Comparison of ENCODE assay signal across 11 cellular contexts in the genomic region with DNA sequence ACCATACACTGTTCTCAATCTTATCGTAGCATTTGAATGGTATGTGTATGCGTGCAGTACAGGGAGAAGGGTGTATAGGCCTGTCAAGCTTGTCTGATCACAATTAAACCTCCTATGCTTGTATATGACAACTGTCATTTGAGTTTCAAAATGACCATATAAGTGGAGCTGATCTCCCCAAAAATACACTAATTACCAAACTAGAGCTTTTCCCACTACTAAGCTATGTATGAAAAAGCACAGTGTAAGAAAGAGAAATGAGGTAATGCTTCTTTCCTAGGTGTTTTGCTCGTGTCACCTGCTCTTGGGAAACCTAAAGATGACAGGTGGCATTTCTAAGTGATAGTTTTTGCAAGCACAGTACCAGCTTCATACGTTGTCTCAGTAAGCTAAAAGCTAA. TPM values are rescaled to one million over a fixed set of nuclear protein-coding genes. Genes with fewer than 3 reads are reported as not detected.
A peak's percentile ranks its signal among the peaks of the same experiment; 100 is the strongest.
DNase-seq lines count a peak whose midpoint lies in the region; FAIRE-seq and TF ChIP-seq lines count a peak whose summit lies in the region.
"Had no signal": no experiment of that assay in that cellular context is flagged by ENCODE, and none has a peak within 500 bp of the region (broad histone marks: within the 10 kb centered on the region; RNA-seq: fewer than 3 reads in every experiment).

No MANE protein-coding gene starts in this region.

- CTCF ChIA-PET in CD8-positive, alpha-beta memory T cell (lab: Charles Lee), result interaction anchor here (1.0 kb wide), 1 partner anchor 63 kb away, joined by 3 read pairs; no protein-coding TSS in a partner anchor
- CTCF ChIA-PET in SK-N-SH (lab: Yijun Ruan, JAX), result interaction anchor here (1.6 to 2.4 kb wide), 2 partner anchors 60 to 63 kb away, joined by 3 to 7 read pairs; no protein-coding TSS in a partner anchor

- H2BK15ac ChIP-seq in neuronal stem cell (ENCODE audit: low read length), result no peak overlapping the region

- no peaks in the 10 kb centered on the region for H3K36me3 ChIP-seq in CD8-positive, alpha-beta memory T cell (ENCODE audit: insufficient read depth, low read length)
- no peaks in the 10 kb centered on the region for H3K36me3 ChIP-seq in astrocyte (ENCODE audit: insufficient read depth, low read length)
- H3K36me3 ChIP-seq in neuronal stem cell (replicated peaks in 1 of 2; ENCODE audit: control insufficient read depth in 2 of 2, insufficient read depth in 2 of 2, low read length in 2 of 2), result no peaks in the 10 kb centered on the region
- H3K36me3 ChIP-seq in SK-N-SH (replicated peaks in 1 of 2; ENCODE audit: control insufficient read depth in 1 of 2, insufficient read depth in 2 of 2, low read length in 1 of 2), result no peaks in the 10 kb centered on the region
- no peaks in the 10 kb centered on the region for H3K36me3 ChIP-seq in BE2C

- H3K27me3 Mint-ChIP-seq in CD8-positive, alpha-beta memory T cell, result no peaks in the 10 kb centered on the region
- H3K27me3 Mint-ChIP-seq in astrocyte (ENCODE audit: low read depth, unreplicated experiment), result no peaks in the 10 kb centered on the region

- H3K27me3 ChIP-seq in CD8-positive, alpha-beta memory T cell (ENCODE audit: insufficient read depth, low read length, poor library complexity, severe bottlenecking), result no peaks in the 10 kb centered on the region
- no peaks in the 10 kb centered on the region for H3K27me3 ChIP-seq in astrocyte (ENCODE audit: insufficient read depth, low read length)
- H3K27me3 ChIP-seq in neuronal stem cell (ENCODE audit: control insufficient read depth in 3 of 3, insufficient read depth in 3 of 3, low read depth in 1 of 3, low read length in 3 of 3), result peaks cover 0 to 2% (median 0%) of the 10 kb centered on the region in 3 experiments
- no peaks in the 10 kb centered on the region for H3K27me3 ChIP-seq in SK-N-SH (ENCODE audit: insufficient read depth)
- no peaks in the 10 kb centered on the region for H3K27me3 ChIP-seq in BE2C

- WGBS in neuronal stem cell (ENCODE audit: extremely low coverage in 2 of 2, insufficient read length in 2 of 2, insufficient replicate concordance in 1 of 2), 2 donors, result no CpG with 5 or more reads among the region's 4 CpGs
- 100% methylated on average over 4 of the region's 4 CpGs for WGBS in SK-N-SH (ENCODE audit: low lambda C conversion rate)

- no peak overlapping the region for H3K14ac ChIP-seq in neuronal stem cell (ENCODE audit: low read length)

- in situ Hi-C loops in GM13977 (cut with MboI; ENCODE audit: low pct_unique_long_range_greater_than_20kb, low sequenced_read_pairs, unreplicated experiment), result no loop called here

- H3K9me3 Mint-ChIP-seq in CD8-positive, alpha-beta memory T cell, result no peaks in the 10 kb centered on the region
- peaks cover 9% of the 10 kb centered on the region for H3K9me3 Mint-ChIP-seq in astrocyte (ENCODE audit: unreplicated experiment)

- no peak for TF ChIP-seq CTCF in GM13977 (IDR thresholded peaks at IDR 0.05; ENCODE audit: extremely low read depth, insufficient read depth, missing control alignments)
- no peak for TF ChIP-seq CTCF in astrocyte (IDR thresholded peaks at IDR 0.05; ENCODE audit: insufficient read depth, low read depth, low read length)
- no peak for TF ChIP-seq CTCF in SK-N-SH (IDR thresholded peaks at IDR 0.05)
- TF ChIP-seq CTCF in BE2C (IDR thresholded peaks at IDR 0.05; ENCODE audit: low read depth, low read length), result no peak

- H3K4me1 Mint-ChIP-seq in CD8-positive, alpha-beta memory T cell, result peaks cover 40 to 53% (median 52%) of the 10 kb centered on the region in 3 donors
- H3K4me1 Mint-ChIP-seq in astrocyte (ENCODE audit: low read depth, unreplicated experiment), result peaks cover 7% of the 10 kb centered on the region

- no peak overlapping the region for H2BK12ac ChIP-seq in neuronal stem cell (ENCODE audit: low read length)

- FAIRE-seq in astrocyte (lab: Jason Lieb, UNC), result no peak

- no peak for TF ChIP-seq EP300 in SK-N-SH (IDR thresholded peaks at IDR 0.05; ENCODE audit: borderline replicate concordance in 1 of 2, low read depth in 1 of 2, low read length in 1 of 2)

- H3K9me2 ChIP-seq in SK-N-SH, result no peaks in the 10 kb centered on the region

- H3K4ac ChIP-seq in neuronal stem cell (ENCODE audit: low read length), result no peak overlapping the region

- H2BK120ac ChIP-seq in neuronal stem cell (ENCODE audit: low read depth, low read length), result no peak overlapping the region

- H3K9me3 ChIP-seq in CD8-positive, alpha-beta memory T cell (ENCODE audit: low read length), result no peaks in the 10 kb centered on the region
- H3K9me3 ChIP-seq in astrocyte (ENCODE audit: insufficient read depth, low read depth, low read length) (no peaks in the 10 kb centered on the region), neuronal stem cell (replicated peaks in 1 of 2; ENCODE audit: control insufficient read depth in 2 of 2, insufficient read depth in 1 of 2, low read depth in 1 of 2, low read length in 2 of 2) (no peaks in the 10 kb centered on the region), SK-N-SH (no peaks in the 10 kb centered on the region), BE2C (peaks cover 4% of the 10 kb centered on the region)

- H2AFZ ChIP-seq in astrocyte (ENCODE audit: low read depth, low read length), result no peak overlapping the region
- peak overlapping the region; percentile 90 for H2AFZ ChIP-seq in neuronal stem cell (ENCODE audit: low read length)
- no peak overlapping the region for H2AFZ ChIP-seq in SK-N-SH (ENCODE audit: low read depth)

- POLR2A ChIA-PET in CD8-positive, alpha-beta memory T cell (lab: Charles Lee), result no interaction called here
- POLR2A ChIA-PET in SK-N-SH (lab: Yijun Ruan, JAX), result no interaction called here

- no peak for TF ChIP-seq RAD21 in SK-N-SH (IDR thresholded peaks at IDR 0.05; ENCODE audit: low read length)

- peak overlapping the region; percentile 85 to 98 (median 96) for H3K27ac Mint-ChIP-seq in CD8-positive, alpha-beta memory T cell
- no peak overlapping the region for H3K27ac Mint-ChIP-seq in astrocyte (ENCODE audit: unreplicated experiment)

- peaks cover 20% of the 10 kb centered on the region for H3K4me1 ChIP-seq in CD8-positive, alpha-beta memory T cell (ENCODE audit: insufficient read depth, low read length)
- H3K4me1 ChIP-seq in astrocyte (ENCODE audit: insufficient read depth, low read length) (no peaks in the 10 kb centered on the region), neuronal stem cell (ENCODE audit: control insufficient read depth in 2 of 2, insufficient read depth in 1 of 2, low read depth in 1 of 2, low read length in 2 of 2) (peaks cover 3 to 11% of the 10 kb centered on the region in 2 donors), SK-N-SH (ENCODE audit: control insufficient read depth in 1 of 2, insufficient read depth in 2 of 2, low read depth in 1 of 2, low read length in 1 of 2) (peaks cover 0 to 14% of the 10 kb centered on the region in 2 experiments; a peak in 2 of 4 replicates), BE2C (peaks cover 5% of the 10 kb centered on the region; the same call in 1 of the 2 replicates)

- no peak overlapping the region for H3K23ac ChIP-seq in neuronal stem cell (ENCODE audit: low read depth, low read length, poor library complexity)

- H4K20me1 ChIP-seq in astrocyte (ENCODE audit: insufficient read depth, low read length), result peaks cover 21% of the 10 kb centered on the region
- no peaks in the 10 kb centered on the region for H4K20me1 ChIP-seq in SK-N-SH (ENCODE audit: insufficient read depth)

- peak overlapping the region; percentile 90 to 100 (median 98) for H3K4me3 Mint-ChIP-seq in CD8-positive, alpha-beta memory T cell
- peak overlapping the region; percentile 100 for H3K4me3 Mint-ChIP-seq in astrocyte (ENCODE audit: unreplicated experiment)

- H2BK5ac ChIP-seq in neuronal stem cell (ENCODE audit: low read length), result no peak overlapping the region

- H3K79me2 ChIP-seq in astrocyte (ENCODE audit: insufficient read depth, low read length) (peaks cover 39% of the 10 kb centered on the region), SK-N-SH (ENCODE audit: insufficient read depth) (peaks cover 33% of the 10 kb centered on the region)

- H3K18ac ChIP-seq in neuronal stem cell (ENCODE audit: low read length), result no peak overlapping the region

- H4K91ac ChIP-seq in neuronal stem cell (ENCODE audit: low read depth, low read length, poor library complexity), result no peak overlapping the region

- no peak for DNase-seq in CD8-positive, alpha-beta memory T cell
- DNase-seq in GM13977 (ENCODE audit: low spot score) (peak; percentile 58), astrocyte (ENCODE audit: low read depth) (no peak), neuronal stem cell (ENCODE audit: low spot score) (no peak), SK-N-SH (no peak), BE2C (no peak), HPDE6-E6E7 (ENCODE audit: extremely low spot score) (no peak), glomerular visceral epithelial cell (ENCODE audit: extremely low spot score) (no peak)
- DNase-seq: COR-L47, NCI-H446, right cardiac atrium had no signal

- H3F3A ChIP-seq in SK-N-SH (replicated peaks; ENCODE audit: insufficient read depth), result peaks cover 11% of the 10 kb centered on the region

- H4K8ac ChIP-seq in neuronal stem cell (ENCODE audit: low read depth, low read length), result no peak overlapping the region

- no peak overlapping the region for H3K4me2 ChIP-seq in astrocyte (ENCODE audit: low read length)
- no peak overlapping the region for H3K4me2 ChIP-seq in neuronal stem cell (ENCODE audit: insufficient read depth, low read length, poor library complexity, severe bottlenecking)
- no peak overlapping the region for H3K4me2 ChIP-seq in SK-N-SH

- H3K36me3 Mint-ChIP-seq in CD8-positive, alpha-beta memory T cell, result peaks cover 0 to 11% (median 0%) of the 10 kb centered on the region in 3 donors
- peaks cover 8% of the 10 kb centered on the region for H3K36me3 Mint-ChIP-seq in astrocyte (ENCODE audit: low read depth, unreplicated experiment)

- H3K9ac ChIP-seq in astrocyte (ENCODE audit: low read length) (no peak overlapping the region), neuronal stem cell (ENCODE audit: low read depth, low read length, poor library complexity) (no peak overlapping the region), SK-N-SH (no peak overlapping the region)

- H3K27ac ChIP-seq in CD8-positive, alpha-beta memory T cell (ENCODE audit: low read depth, low read length), result no peak overlapping the region
- H3K27ac ChIP-seq in astrocyte (ENCODE audit: low read depth, low read length) (no peak overlapping the region), neuronal stem cell (replicated peaks; ENCODE audit: low read length) (no peak overlapping the region), SK-N-SH (ENCODE audit: low read depth in 2 of 2, low read length in 1 of 2) (no peak overlapping the region)

- H2AK5ac ChIP-seq in neuronal stem cell (ENCODE audit: low read depth, low read length), result no peak overlapping the region

- no peaks in the 10 kb centered on the region for H3K79me1 ChIP-seq in neuronal stem cell (ENCODE audit: low read depth, low read length)

- H3K4me3 ChIP-seq in CD8-positive, alpha-beta memory T cell (ENCODE audit: low read length), result no peak overlapping the region
- H3K4me3 ChIP-seq in astrocyte (ENCODE audit: insufficient read depth, low read depth, low read length), result no peak overlapping the region
- H3K4me3 ChIP-seq in neuronal stem cell (ENCODE audit: low read length in 2 of 2), result no peak overlapping the region
- no peak overlapping the region for H3K4me3 ChIP-seq in SK-N-SH (ENCODE audit: low read depth in 2 of 2, low read length in 1 of 2)
- H3K4me3 ChIP-seq in BE2C (ENCODE audit: low read depth, low read length), result no peak overlapping the region

RNA-seq across cellular contexts. Expression of a gene that starts 1.1 kb away (rescaled TPM):
- total RNA-seq in CD8-positive, alpha-beta memory T cell, result 10 to 100 TPM; 23.1 to 27.7 TPM
- 7.1 TPM for polyA plus RNA-seq in CD8-positive, alpha-beta memory T cell
- total RNA-seq in astrocyte, result 114 and 115 TPM in 2 replicates
- polyA plus RNA-seq in neuronal stem cell (2013, experiment 1 of 2), result 20.8 TPM
- polyA plus RNA-seq in neuronal stem cell (2013, experiment 2 of 2), result 23.7 TPM
- 4.7 and 5.7 TPM in 2 replicates for polyA plus RNA-seq in SK-N-SH (2012; rRNA removed)
- polyA plus RNA-seq in SK-N-SH (2012; cell fraction: cytosol; rRNA removed), result 6.7 and 9.2 TPM in 2 replicates
- 4.0 and 9.3 TPM in 2 replicates for polyA plus RNA-seq in SK-N-SH (2012; cell fraction: nucleus; rRNA removed)
- 12.4 TPM for polyA plus RNA-seq in BE2C (2012; ENCODE audit: insufficient read depth, insufficient read length, low read depth)
